ENCODE assay signal across 8 cellular contexts in the genomic region with DNA sequence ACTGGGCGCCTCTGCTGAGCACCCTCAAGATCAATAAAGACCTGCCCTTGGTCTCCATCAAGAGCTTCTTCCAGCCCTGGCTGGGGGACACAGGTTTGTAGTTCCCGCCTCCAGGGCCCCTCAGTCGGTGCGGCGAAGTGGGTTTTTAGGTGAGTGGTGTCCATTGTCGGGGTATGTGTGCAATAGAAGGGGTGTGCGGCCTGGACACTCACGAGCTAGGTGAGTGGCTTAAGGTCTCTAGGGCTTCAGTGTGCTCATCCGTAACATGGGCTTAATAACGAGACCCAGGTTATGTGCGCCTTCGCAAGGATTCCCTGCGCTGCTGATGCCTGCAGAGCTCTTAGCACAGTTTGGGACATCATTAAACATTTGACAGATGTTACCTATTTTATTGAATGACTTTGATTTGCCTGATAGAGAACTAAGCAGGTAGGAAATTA. TPM values are rescaled to one million over a fixed set of nuclear protein-coding genes. Genes with fewer than 3 reads are reported as not detected.
DNase-seq lines count a peak whose midpoint lies in the region; ATAC-seq and TF ChIP-seq lines count a peak whose summit lies in the region.

No MANE protein-coding gene starts in this region.

- peak overlapping the region; percentile 69 for H3K18ac ChIP-seq in mesendoderm (ENCODE audit: low read length)

- no peak overlapping the region for H4K8ac ChIP-seq in mesendoderm (ENCODE audit: low read depth, low read length)

- H3K4ac ChIP-seq in mesendoderm (ENCODE audit: low read depth, low read length) = peak overlapping the region; percentile 17

- no peak for TF ChIP-seq CTCF in chondrocyte (IDR thresholded peaks at IDR 0.05)

- peak overlapping the region; percentile 88 for H3K4me3 ChIP-seq in mesendoderm (ENCODE audit: low read length)

- H3K27ac Mint-ChIP-seq in chondrocyte (ENCODE audit: unreplicated experiment) = peak overlapping the region; percentile 62

- peak overlapping the region; percentile 96 for H3K56ac ChIP-seq in mesendoderm (ENCODE audit: low read length)

- no peaks in the 10 kb centered on the region for H3K36me3 Mint-ChIP-seq in chondrocyte (ENCODE audit: low read depth)

- peak overlapping the region; percentile 87 for H3K4me2 ChIP-seq in mesendoderm (ENCODE audit: low read length)

- H3K36me3 ChIP-seq in mesendoderm (ENCODE audit: control insufficient read depth, insufficient read depth, low read length) = no peaks in the 10 kb centered on the region

- H3K79me1 ChIP-seq in mesendoderm (ENCODE audit: low read length) = peaks cover 15% of the 10 kb centered on the region

- DNase-seq in NCI-H2081 (lab: John Stamatoyannopoulos, UW) = peak; percentile 7 to 52
- DNase-seq in NCI-H2081 treated with DMSO at 0.1 percent for 48 hours (lab: John Stamatoyannopoulos, UW) = no peak
- peak; percentile 17 for DNase-seq in NCI-H345 treated with DMSO at 0.1 percent for 48 hours (lab: John Stamatoyannopoulos, UW; ENCODE audit: unreplicated experiment)
- DNase-seq in chondrocyte (ENCODE audit: low spot score) = no peak
- DNase-seq in mesendoderm = no peak
- no peak for DNase-seq in effector CD4-positive, alpha-beta T cell
- DNase-seq in NOMO-1 treated with dmso at 0.1 percent for 144 hours (lab: John Stamatoyannopoulos, UW; ENCODE audit: unreplicated experiment) = no peak

- H2BK120ac ChIP-seq in mesendoderm (ENCODE audit: low read depth, low read length) = no peak overlapping the region

- H3K27me3 ChIP-seq in mesendoderm (ENCODE audit: insufficient read depth, low read length, poor library complexity) = no peaks in the 10 kb centered on the region

- no peak overlapping the region for H2BK5ac ChIP-seq in mesendoderm (ENCODE audit: low read length)

- peak; percentile 11 for ATAC-seq in HG02610 (IDR thresholded peaks at IDR 0.05; ENCODE audit: unreplicated experiment)

- peaks cover 14% of the 10 kb centered on the region for H3K79me2 ChIP-seq in mesendoderm (ENCODE audit: control insufficient read depth, insufficient read depth, low read length)

- H3K4me1 ChIP-seq in mesendoderm (ENCODE audit: control insufficient read depth, low read depth, low read length) = no peaks in the 10 kb centered on the region

- peak overlapping the region; percentile 22 for H2AK5ac ChIP-seq in mesendoderm (ENCODE audit: low read length)

- peak overlapping the region; percentile 76 for H3K9ac ChIP-seq in mesendoderm (ENCODE audit: low read length)

- H3K23ac ChIP-seq in mesendoderm (ENCODE audit: low read length) = no peak overlapping the region

- no CpG with 5 or more reads among the region's 13 CpGs for WGBS in mesendoderm (ENCODE audit: extremely low coverage, insufficient coverage, low lambda C conversion rate)

- H3K9me3 Mint-ChIP-seq in chondrocyte (ENCODE audit: low read depth) = no peaks in the 10 kb centered on the region

- H3K4me1 Mint-ChIP-seq in chondrocyte (ENCODE audit: low read depth) = peaks cover 17% of the 10 kb centered on the region

- H3K4me3 Mint-ChIP-seq in chondrocyte (ENCODE audit: unreplicated experiment) = peak overlapping the region; percentile 95

- no peaks in the 10 kb centered on the region for H3K27me3 Mint-ChIP-seq in chondrocyte (ENCODE audit: low read depth)

- peak overlapping the region; percentile 60 for H3K27ac ChIP-seq in mesendoderm (ENCODE audit: low read depth, low read length)

- H4K5ac ChIP-seq in mesendoderm (ENCODE audit: low read length) = no peak overlapping the region

- no peak overlapping the region for H2BK15ac ChIP-seq in mesendoderm (replicated peaks; ENCODE audit: low read depth)

RNA-seq across cellular contexts. Expression of a gene that starts 0.7 kb away (rescaled TPM):
- 15.9 to 23.2 TPM (median 17.6 TPM) in 3 replicates for total RNA-seq in chondrocyte
- polyA plus RNA-seq in mesendoderm (2013, experiment 1 of 2) = 29.9 TPM
- polyA plus RNA-seq in mesendoderm (2013, experiment 2 of 2) = 30.9 TPM

Comparison
In these comparisons a context has a peak if more than half of its experiments do, and no peak if none do; other contexts are left out.
1. DNase-seq: peak in NCI-H2081 (2 of 2) and NCI-H345 treated with DMSO at 0.1 percent for 48 hours (single experiment); none in NCI-H2081 treated with DMSO at 0.1 percent for 48 hours (single experiment), chondrocyte (single experiment), mesendoderm (single experiment), effector CD4-positive, alpha-beta T cell (single experiment) and NOMO-1 treated with dmso at 0.1 percent for 144 hours (single experiment).